ENCODE assay signal across 32 cellular contexts in genomic region chr9:98658965-98659364, GRCh38. TPM values are rescaled to one million over a fixed set of nuclear protein-coding genes. Genes with fewer than 3 reads are reported as not detected.
A peak's percentile ranks its signal among the peaks of the same experiment; 100 is the strongest.
DNase-seq lines count a peak whose midpoint lies in the region; ATAC-seq and TF ChIP-seq lines count a peak whose summit lies in the region.
"Had no signal": no experiment of that assay in that cellular context is flagged by ENCODE, and none has a peak within 500 bp of the region (broad histone marks: within the 10 kb centered on the region; RNA-seq: fewer than 3 reads in every experiment).

No MANE protein-coding gene starts in this region.

- CTCF ChIA-PET in Calu3 (lab: Charles Lee) = interaction anchor here (0.6 kb wide), 2 partner anchors 596 to 722 kb away, joined by 3 read pairs; no protein-coding TSS in a partner anchor
- CTCF ChIA-PET in CD8-positive, alpha-beta T cell (lab: Charles Lee) = no interaction called here

- H3K4me2 ChIP-seq in fibroblast of lung (ENCODE audit: extremely low read depth, insufficient read depth, low read length) (no peak overlapping the region), osteoblast (ENCODE audit: insufficient read depth, low read length) (peak overlapping the region; percentile 33)

- no peak overlapping the region for H3K27ac Mint-ChIP-seq in Calu3 (ENCODE audit: unreplicated experiment)
- H3K27ac Mint-ChIP-seq in CD8-positive, alpha-beta T cell = no peak overlapping the region
- H3K27ac Mint-ChIP-seq: activated naive CD4-positive, alpha-beta T cell treated with anti-CD3 and anti-CD28 coated beads for 36 hours; nephron progenitor cell; WTC11 had no signal

- no peak for ATAC-seq in CD8-positive, alpha-beta T cell
- ATAC-seq: esophagus mucosa, HCT116, K562, lower lobe of right lung, mucosa of descending colon, WTC11 had no signal

- H3K4me1 Mint-ChIP-seq in Calu3 (ENCODE audit: low read depth, unreplicated experiment) = no peaks in the 10 kb centered on the region
- H3K4me1 Mint-ChIP-seq in CD8-positive, alpha-beta T cell (ENCODE audit: low read depth) = no peaks in the 10 kb centered on the region
- H3K4me1 Mint-ChIP-seq: nephron progenitor cell, WTC11 had no signal

- H3K27ac ChIP-seq in fibroblast of lung (ENCODE audit: insufficient read depth, low read length) (no peak overlapping the region), osteoblast (ENCODE audit: low read depth, low read length) (peak overlapping the region; percentile 45)
- H3K27ac ChIP-seq in CD8-positive, alpha-beta T cell (ENCODE audit: low read depth, low read length) = no peak overlapping the region
- H3K27ac ChIP-seq: colonic mucosa, lower lobe of right lung, ovary, spleen, upper lobe of left lung had no signal

- peak overlapping the region; percentile 18 for H3K4me3 ChIP-seq in adipocyte (ENCODE audit: low read length)
- H3K4me3 ChIP-seq in fibroblast of lung (replicated peaks in 1 of 4; ENCODE audit: control extremely low read depth in 1 of 4, insufficient read depth in 1 of 4, low read depth in 3 of 4, low read length in 4 of 4) = no peak overlapping the region
- H3K4me3 ChIP-seq in osteoblast (ENCODE audit: insufficient read depth, low read length) = no peak overlapping the region
- H3K4me3 ChIP-seq in CD8-positive, alpha-beta T cell (ENCODE audit: low read depth, low read length) = no peak overlapping the region
- H3K4me3 ChIP-seq: colonic mucosa, K562, lower lobe of right lung, mucosa of descending colon, ovary, spleen, upper lobe of left lung had no signal

- no peak for TF ChIP-seq CTCF in fibroblast of lung (conservative IDR thresholded peaks at IDR 0.05 in 1 of 2, IDR thresholded peaks at IDR 0.05 in 1 of 2; ENCODE audit: low read depth in 1 of 2, low read length in 2 of 2)
- TF ChIP-seq CTCF in osteoblast (IDR thresholded peaks at IDR 0.05; ENCODE audit: extremely low read depth, low read depth, low read length) = no peak
- no peak for TF ChIP-seq CTCF in Calu3 (IDR thresholded peaks at IDR 0.05; ENCODE audit: unreplicated experiment)
- no peak for TF ChIP-seq CTCF in CD8-positive, alpha-beta T cell (IDR thresholded peaks at IDR 0.05)

- H2AFZ ChIP-seq in fibroblast of lung (ENCODE audit: low read length) = no peak overlapping the region
- H2AFZ ChIP-seq in osteoblast (ENCODE audit: low read length) = no peak overlapping the region

- H3K4me1 ChIP-seq in adipocyte (ENCODE audit: control insufficient read depth, insufficient read depth, low read length) (peaks cover 33% of the 10 kb centered on the region), fibroblast of lung (ENCODE audit: control insufficient read depth, extremely low read depth, insufficient read depth, low read length) (peaks cover under 1% of the 10 kb centered on the region), osteoblast (ENCODE audit: insufficient read depth, low read length) (peaks cover 7% of the 10 kb centered on the region)
- H3K4me1 ChIP-seq in CD8-positive, alpha-beta T cell (ENCODE audit: insufficient read depth, low read length) = no peaks in the 10 kb centered on the region
- H3K4me1 ChIP-seq: colonic mucosa, lower lobe of right lung, spleen, upper lobe of left lung had no signal

- no peak overlapping the region for H3K4me3 Mint-ChIP-seq in Calu3 (ENCODE audit: low read depth, unreplicated experiment)
- no peak overlapping the region for H3K4me3 Mint-ChIP-seq in CD8-positive, alpha-beta T cell
- H3K4me3 Mint-ChIP-seq: activated naive CD4-positive, alpha-beta T cell treated with anti-CD3 and anti-CD28 coated beads for 36 hours; nephron progenitor cell; WTC11 had no signal

- no peaks in the 10 kb centered on the region for H3K36me3 Mint-ChIP-seq in Calu3 (ENCODE audit: insufficient read depth, unreplicated experiment)
- H3K36me3 Mint-ChIP-seq in CD8-positive, alpha-beta T cell = no peaks in the 10 kb centered on the region
- H3K36me3 Mint-ChIP-seq: WTC11 had no signal

- no peaks in the 10 kb centered on the region for H3K9me3 ChIP-seq in adipocyte (ENCODE audit: control insufficient read depth, low read length)
- H3K9me3 ChIP-seq in fibroblast of lung (ENCODE audit: control insufficient read depth, insufficient read depth, low read depth, low read length) = no peaks in the 10 kb centered on the region
- H3K9me3 ChIP-seq in osteoblast (ENCODE audit: low read depth, low read length) = no peaks in the 10 kb centered on the region
- no peaks in the 10 kb centered on the region for H3K9me3 ChIP-seq in CD8-positive, alpha-beta T cell (ENCODE audit: low read length)
- H3K9me3 ChIP-seq: colonic mucosa, lower lobe of right lung, mucosa of descending colon, ovary, spleen, upper lobe of left lung had no signal

- DNase-seq in AG20443 (ENCODE audit: low spot score) (peak; percentile 22), adipocyte (ENCODE audit: low read depth) (peak; percentile 75), fibroblast of lung (ENCODE audit: low read depth in 2 of 2) (peak; percentile 90), osteoblast (ENCODE audit: insufficient read length, low spot score, missing footprints) (no peak), Calu3 (no peak), DMS 273 (lab: John Stamatoyannopoulos, UW; ENCODE audit: unreplicated experiment) (no peak)
- no peak for DNase-seq in activated CD4-positive, alpha-beta T cell treated with anti-CD3 and anti-CD28 coated beads, Interleukin-2, amount 50 U/mL, for 48 hours
- no peak for DNase-seq in CD8-positive, alpha-beta T cell
- DNase-seq: ACHN; activated CD4-positive, alpha-beta T cell treated with anti-CD3 and anti-CD28 coated beads, Interleukin-2, amount 50 U/mL, for 1 hour; activated naive CD4-positive, alpha-beta T cell treated with anti-CD3 and anti-CD28 coated beads for 36 hours; colonic mucosa; effector memory CD4-positive, alpha-beta T cell; lower lobe of right lung; mucosa of descending colon; NCI-H2029 treated with DMSO at 0.1 percent for 48 hours; NCI-H2227 treated with DMSO at 0.1 percent for 48 hours; NCI-H748 treated with DMSO at 0.1 percent for 48 hours; nephron progenitor cell; ovary; SIG-M5; spleen; stimulated activated CD4-positive, alpha-beta T cell treated with anti-CD3 and anti-CD28 coated beads, Interleukin-2, amount 100 ng/mL, for 48 hours; upper lobe of left lung had no signal

- H3K79me2 ChIP-seq in fibroblast of lung (ENCODE audit: control insufficient read depth, insufficient read depth, low read length) (no peaks in the 10 kb centered on the region), osteoblast (ENCODE audit: insufficient read depth, low read length) (no peaks in the 10 kb centered on the region)

- no peaks in the 10 kb centered on the region for H3K9me3 Mint-ChIP-seq in Calu3 (ENCODE audit: low read depth, unreplicated experiment)
- no peaks in the 10 kb centered on the region for H3K9me3 Mint-ChIP-seq in CD8-positive, alpha-beta T cell
- H3K9me3 Mint-ChIP-seq: activated naive CD4-positive, alpha-beta T cell treated with anti-CD3 and anti-CD28 coated beads for 36 hours; nephron progenitor cell had no signal

- peaks cover 48% of the 10 kb centered on the region for H3K27me3 Mint-ChIP-seq in Calu3 (ENCODE audit: unreplicated experiment)
- peaks cover 16% of the 10 kb centered on the region for H3K27me3 Mint-ChIP-seq in CD8-positive, alpha-beta T cell (ENCODE audit: low read depth)

- H3K9ac ChIP-seq in adipocyte (ENCODE audit: low read length) (peak overlapping the region; percentile 65), fibroblast of lung (ENCODE audit: insufficient read depth, low read length) (no peak overlapping the region)

- POLR2A ChIA-PET in CD8-positive, alpha-beta T cell (lab: Charles Lee) = no interaction called here

- intact Hi-C loops in Calu3 (cut with micrococcal nuclease; ENCODE audit: unreplicated experiment) = no loop called here
- intact Hi-C loops in CD8-positive, alpha-beta T cell (cut with DNase I, micrococcal nuclease) = no loop called here

- H4K20me1 ChIP-seq in fibroblast of lung (ENCODE audit: control insufficient read depth, extremely low read depth, insufficient read depth, low read length) (no peaks in the 10 kb centered on the region), osteoblast (ENCODE audit: insufficient read depth, low read length) (no peaks in the 10 kb centered on the region)

- no TSS peak for BruUV-seq in Calu3 (replicated peaks; lab: Mats Ljungman, UMichigan)

- H3K36me3 ChIP-seq in adipocyte (ENCODE audit: control insufficient read depth, insufficient read depth, low read length, severe bottlenecking) = no peaks in the 10 kb centered on the region
- H3K36me3 ChIP-seq in fibroblast of lung (ENCODE audit: control insufficient read depth, insufficient read depth, low read length) = no peaks in the 10 kb centered on the region
- H3K36me3 ChIP-seq in osteoblast (ENCODE audit: insufficient read depth, low read length) = no peaks in the 10 kb centered on the region
- H3K36me3 ChIP-seq in CD8-positive, alpha-beta T cell (ENCODE audit: insufficient read depth, low read length) = no peaks in the 10 kb centered on the region
- H3K36me3 ChIP-seq: colonic mucosa, lower lobe of right lung, ovary, spleen, upper lobe of left lung had no signal

- H3K27me3 ChIP-seq in adipocyte (replicated peaks; ENCODE audit: control insufficient read depth, insufficient read depth, low read length) (no peaks in the 10 kb centered on the region), fibroblast of lung (ENCODE audit: control insufficient read depth, insufficient read depth, low read length) (no peaks in the 10 kb centered on the region), osteoblast (ENCODE audit: insufficient read depth, low read length) (peaks cover 5% of the 10 kb centered on the region)
- no peaks in the 10 kb centered on the region for H3K27me3 ChIP-seq in CD8-positive, alpha-beta T cell (ENCODE audit: insufficient read depth, low read length)
- H3K27me3 ChIP-seq: colonic mucosa, ovary, spleen, upper lobe of left lung had no signal

RNA-seq across cellular contexts. Expression of gene GABBR2, which starts 49.8 kb away (rescaled TPM):
- total RNA-seq in fibroblast of lung (under 0.01 and 0.33 TPM in 2 replicates), osteoblast (under 0.01 and 0.88 TPM in 2 replicates), Calu3 (2022) (0.33 TPM in 1 of 2 replicates, not detected in the other)
- 0.32 and 0.88 TPM in 2 replicates for polyA plus RNA-seq in fibroblast of lung
- polyA plus RNA-seq in fibroblast of lung (2012) = 0.78 and 1.3 TPM in 2 replicates
- polyA minus RNA-seq in fibroblast of lung (ENCODE audit: low replicate concordance) = 1.6 and 17.3 TPM in 2 replicates
- not detected for total RNA-seq in CD8-positive, alpha-beta T cell
- total RNA-seq: activated naive CD4-positive, alpha-beta T cell treated with anti-CD3 and anti-CD28 coated beads for 36 hours; bronchial epithelial cell; esophagus mucosa; G401; M059J; subcutaneous adipose tissue had no signal

Comparison
In these comparisons a context has a peak if more than half of its experiments do, and no peak if none do; other contexts are left out.
1. DNase-seq: peak in AG20443 (single experiment), adipocyte (single experiment) and fibroblast of lung (2 of 2); none in osteoblast (single experiment), activated CD4-positive, alpha-beta T cell treated with anti-CD3 and anti-CD28 coated beads, Interleukin-2, amount 50 U/mL, for 48 hours (0 of 2), Calu3 (single experiment), DMS 273 (single experiment) and CD8-positive, alpha-beta T cell (0 of 7).